In genomic region chr9:93952784-93953491, GRCh38 we compare ENCODE assay signal across 12 cellular contexts. TPM values are rescaled to one million over a fixed set of nuclear protein-coding genes. Genes with fewer than 3 reads are reported as not detected.
A peak's percentile ranks its signal among the peaks of the same experiment; 100 is the strongest.
DNase-seq lines count a peak whose midpoint lies in the region; ATAC-seq, FAIRE-seq and TF ChIP-seq lines count a peak whose summit lies in the region.
"Had no signal": no experiment of that assay in that cellular context is flagged by ENCODE, and none has a peak within 500 bp of the region (broad histone marks: within the 10 kb centered on the region; RNA-seq: fewer than 3 reads in every experiment).

No MANE protein-coding gene starts in this region.

- H3K4me1 ChIP-seq in keratinocyte (ENCODE audit: control insufficient read depth, extremely low read depth, insufficient read depth, low read length): peaks cover 5% of the 10 kb centered on the region

- H3K27me3 ChIP-seq in keratinocyte (ENCODE audit: control insufficient read depth, extremely low read depth, insufficient read depth, low read length): peaks cover 95% of the 10 kb centered on the region

- peaks cover 15% of the 10 kb centered on the region for H3K36me3 Mint-ChIP-seq in activated naive CD4-positive, alpha-beta T cell treated with anti-CD3 and anti-CD28 coated beads, Interleukin-2, amount 10 ng/mL, durations not matched to agents 7 days and 5 days
- no peaks in the 10 kb centered on the region for H3K36me3 Mint-ChIP-seq in activated B cell treated with CpG ODN at 0.5 μM for 24 hours (ENCODE audit: low read depth)
- no peaks in the 10 kb centered on the region for H3K36me3 Mint-ChIP-seq in stimulated activated memory B cell treated with anti-CD40 and anti-IgM and Interleukin-4, amounts not matched to agents 10 μg/mL and 1 μg/mL and 100 μg/mL, for 72 hours

- no peak overlapping the region for H3K4me3 ChIP-seq in keratinocyte (ENCODE audit: control insufficient read depth in 2 of 3, extremely low read depth in 1 of 3, insufficient read depth in 2 of 3, low read depth in 1 of 3, low read length in 3 of 3)

- H3K9me1 ChIP-seq in keratinocyte (ENCODE audit: control insufficient read depth, extremely low read depth, insufficient read depth, low read length): no peaks in the 10 kb centered on the region

- CTCF ChIA-PET in activated naive CD4-positive, alpha-beta T cell treated with anti-CD3 and anti-CD28 coated beads, Interleukin-2, amount 10 ng/mL, durations not matched to agents 7 days and 5 days (lab: Charles Lee): interaction anchor here (1.5 kb wide), 1 partner anchor 125 kb away, joined by 5 read pairs; no protein-coding TSS in a partner anchor
- CTCF ChIA-PET in activated B cell treated with CpG ODN at 0.5 μM for 24 hours (lab: Charles Lee): no interaction called here

- TF ChIP-seq CTCF in activated B cell treated with CpG ODN at 0.5 μM for 24 hours (IDR thresholded peaks at IDR 0.05) (no peak), keratinocyte (optimal IDR thresholded peaks at IDR 0.05 in 1 of 3, IDR thresholded peaks at IDR 0.05 in 1 of 3, conservative IDR thresholded peaks at IDR 0.05 in 1 of 3; ENCODE audit: extremely low read depth in 1 of 3, insufficient read depth in 2 of 3, low read length in 3 of 3) (no peak)

- H3K9me3 ChIP-seq in keratinocyte (ENCODE audit: control insufficient read depth, low read depth, low read length): peaks cover 4% of the 10 kb centered on the region

- no peak overlapping the region for H3K27ac ChIP-seq in keratinocyte (ENCODE audit: control insufficient read depth, insufficient read depth, low read length)

- no peak overlapping the region for H3K9ac ChIP-seq in keratinocyte (ENCODE audit: control insufficient read depth, extremely low read depth, insufficient read depth, low read length)

- no peak overlapping the region for H2AFZ ChIP-seq in keratinocyte (ENCODE audit: control insufficient read depth, low read length)

- ATAC-seq in activated B cell treated with CpG ODN at 0.5 μM for 24 hours (ENCODE audit: low read depth) (peak; percentile 28), HG03108 (IDR thresholded peaks at IDR 0.05; ENCODE audit: unreplicated experiment) (no peak), HG02798 (IDR thresholded peaks at IDR 0.05; ENCODE audit: poor library complexity, unreplicated experiment) (no peak)
- peak; percentile 34 for ATAC-seq in stimulated activated memory B cell treated with anti-CD40 and anti-IgM and Interleukin-4, amounts not matched to agents 10 μg/mL and 1 μg/mL and 100 μg/mL, for 72 hours

- H3K4me1 Mint-ChIP-seq in activated naive CD4-positive, alpha-beta T cell treated with anti-CD3 and anti-CD28 coated beads, Interleukin-2, amount 10 ng/mL, durations not matched to agents 7 days and 5 days: peaks cover 54% of the 10 kb centered on the region
- H3K4me1 Mint-ChIP-seq in activated B cell treated with CpG ODN at 0.5 μM for 24 hours: peaks cover 51% of the 10 kb centered on the region
- H3K4me1 Mint-ChIP-seq in stimulated activated memory B cell treated with anti-CD40 and anti-IgM and Interleukin-4, amounts not matched to agents 10 μg/mL and 1 μg/mL and 100 μg/mL, for 72 hours: peaks cover 74% of the 10 kb centered on the region

- dilution Hi-C loops in keratinocyte (cut with MboI; ENCODE audit: extremely low pct_ligation_motif_present, low sequenced_read_pairs): no loop called here

- H3K79me2 ChIP-seq in keratinocyte (ENCODE audit: control insufficient read depth, insufficient read depth, low read length): no peaks in the 10 kb centered on the region

- peak overlapping the region; percentile 74 for H3K27ac Mint-ChIP-seq in activated naive CD4-positive, alpha-beta T cell treated with anti-CD3 and anti-CD28 coated beads, Interleukin-2, amount 10 ng/mL, durations not matched to agents 7 days and 5 days
- H3K27ac Mint-ChIP-seq in activated B cell treated with CpG ODN at 0.5 μM for 24 hours: peak overlapping the region; percentile 56
- H3K27ac Mint-ChIP-seq in stimulated activated memory B cell treated with anti-CD40 and anti-IgM and Interleukin-4, amounts not matched to agents 10 μg/mL and 1 μg/mL and 100 μg/mL, for 72 hours: no peak overlapping the region
- H3K27ac Mint-ChIP-seq: CD14-positive monocyte had no signal

- no peaks in the 10 kb centered on the region for H4K20me1 ChIP-seq in keratinocyte (ENCODE audit: control insufficient read depth, extremely low read depth, insufficient read depth, low read length)

- H3K4me2 ChIP-seq in keratinocyte (ENCODE audit: control insufficient read depth, extremely low read depth, insufficient read depth, low read depth, low read length): peak overlapping the region; percentile 22

- no peak for FAIRE-seq in keratinocyte (lab: Jason Lieb, UNC)

- H3K36me3 ChIP-seq in keratinocyte (ENCODE audit: control insufficient read depth in 2 of 2, extremely low read depth in 1 of 2, insufficient read depth in 2 of 2, low read length in 2 of 2): no peaks in the 10 kb centered on the region

- H3K27me3 Mint-ChIP-seq in activated naive CD4-positive, alpha-beta T cell treated with anti-CD3 and anti-CD28 coated beads, Interleukin-2, amount 10 ng/mL, durations not matched to agents 7 days and 5 days: peaks cover 96% of the 10 kb centered on the region
- H3K27me3 Mint-ChIP-seq in activated B cell treated with CpG ODN at 0.5 μM for 24 hours: peaks cover 66% of the 10 kb centered on the region
- peaks cover 94% of the 10 kb centered on the region for H3K27me3 Mint-ChIP-seq in stimulated activated memory B cell treated with anti-CD40 and anti-IgM and Interleukin-4, amounts not matched to agents 10 μg/mL and 1 μg/mL and 100 μg/mL, for 72 hours

- H3K4me3 Mint-ChIP-seq in activated naive CD4-positive, alpha-beta T cell treated with anti-CD3 and anti-CD28 coated beads, Interleukin-2, amount 10 ng/mL, durations not matched to agents 7 days and 5 days: peak overlapping the region; percentile 40
- peak overlapping the region; percentile 61 for H3K4me3 Mint-ChIP-seq in activated B cell treated with CpG ODN at 0.5 μM for 24 hours
- H3K4me3 Mint-ChIP-seq in stimulated activated memory B cell treated with anti-CD40 and anti-IgM and Interleukin-4, amounts not matched to agents 10 μg/mL and 1 μg/mL and 100 μg/mL, for 72 hours: peak overlapping the region; percentile 16

- peaks cover 8% of the 10 kb centered on the region for H3K9me3 Mint-ChIP-seq in activated naive CD4-positive, alpha-beta T cell treated with anti-CD3 and anti-CD28 coated beads, Interleukin-2, amount 10 ng/mL, durations not matched to agents 7 days and 5 days
- no peaks in the 10 kb centered on the region for H3K9me3 Mint-ChIP-seq in activated B cell treated with CpG ODN at 0.5 μM for 24 hours
- H3K9me3 Mint-ChIP-seq in stimulated activated memory B cell treated with anti-CD40 and anti-IgM and Interleukin-4, amounts not matched to agents 10 μg/mL and 1 μg/mL and 100 μg/mL, for 72 hours: peaks cover 2% of the 10 kb centered on the region

- intact Hi-C loops in activated B cell treated with CpG ODN at 0.5 μM for 24 hours (cut with micrococcal nuclease): no loop called here

- DNase-seq in activated naive CD4-positive, alpha-beta T cell treated with anti-CD3 and anti-CD28 coated beads, Interleukin-2, amount 10 ng/mL, durations not matched to agents 7 days and 5 days: no peak
- no peak for DNase-seq in activated naive CD4-positive, alpha-beta T cell treated with Interleukin-2 at 50 U/mL for 16 hours
- DNase-seq in activated B cell treated with CpG ODN at 0.5 μM for 24 hours (no peak), keratinocyte (ENCODE audit: low read depth, low spot score) (no peak), NCI-H2227 treated with DMSO at 0.1 percent for 48 hours (lab: John Stamatoyannopoulos, UW) (no peak)
- DNase-seq: cortex of kidney, hippocampal formation, Right ventricle myocardium superior had no signal

- POLR2A ChIA-PET in activated B cell treated with CpG ODN at 0.5 μM for 24 hours (lab: Charles Lee): no interaction called here

RNA-seq across cellular contexts. Expression of gene BARX1, which starts 2.2 kb away (rescaled TPM):
- total RNA-seq in activated B cell treated with CpG ODN at 0.5 μM for 24 hours: not detected in 2 replicates
- not detected in 3 replicates for polyA plus RNA-seq in keratinocyte
- not detected for polyA plus RNA-seq in keratinocyte (2011; ENCODE audit: low read depth)
- not detected in 2 replicates for polyA plus RNA-seq in keratinocyte (2011; cell fraction: cytosol; rRNA removed)
- not detected in 2 replicates for polyA plus RNA-seq in keratinocyte (2011; cell fraction: nucleus; rRNA removed)
- polyA plus RNA-seq in keratinocyte (2012; ENCODE audit: low replicate concordance): 0.13 TPM in 1 of 2 replicates, not detected in the other
- not detected in 3 replicates for polyA minus RNA-seq in keratinocyte
- polyA minus RNA-seq in keratinocyte (2011; cell fraction: cytosol; rRNA and poly(A)+ RNA removed): not detected
- not detected in 2 replicates for polyA minus RNA-seq in keratinocyte (2011; cell fraction: nucleus; rRNA and poly(A)+ RNA removed)
- total RNA-seq: Right ventricle myocardium superior had no signal
- polyA plus RNA-seq: CD14-positive monocyte had no signal

Comparison
In these comparisons a context has a peak if more than half of its experiments do, and no peak if none do; other contexts are left out.
1. ATAC-seq: peak in activated B cell treated with CpG ODN at 0.5 μM for 24 hours (single experiment) and stimulated activated memory B cell treated with anti-CD40 and anti-IgM and Interleukin-4, amounts not matched to agents 10 μg/mL and 1 μg/mL and 100 μg/mL, for 72 hours (single experiment); none in HG03108 (single experiment) and HG02798 (single experiment).
2. Peak in every context shown above with its lines, with median percentiles within 50 percentile points of each other: H3K4me3 Mint-ChIP-seq.